9 cellular contexts compared by ENCODE assay signal in genomic region chr11:3880724-3881123, GRCh38. TPM values are rescaled to one million over a fixed set of nuclear protein-coding genes. Genes with fewer than 3 reads are reported as not detected.
DNase-seq lines count a peak whose midpoint lies in the region; ATAC-seq, FAIRE-seq and TF ChIP-seq lines count a peak whose summit lies in the region.
"Had no signal": no experiment of that assay in that cellular context is flagged by ENCODE, and none has a peak within 500 bp of the region (broad histone marks: within the 10 kb centered on the region; RNA-seq: fewer than 3 reads in every experiment).

No MANE protein-coding gene starts in this region.

- H3K4me1 ChIP-seq in CD4-positive, CD25-positive, alpha-beta regulatory T cell (ENCODE audit: control insufficient read depth, insufficient read depth, low read length, poor library complexity, severe bottlenecking), result peaks cover 51% of the 10 kb centered on the region
- H3K4me1 ChIP-seq in HepG2 (ENCODE audit: insufficient read depth, low read length), result peaks cover 59% of the 10 kb centered on the region

- no peak for TF ChIP-seq POLR2A in HepG2 (IDR thresholded peaks at IDR 0.05; ENCODE audit: insufficient read depth in 1 of 2, low read depth in 2 of 2, low read length in 2 of 2)

- H3K4me3 Mint-ChIP-seq in CD4-positive, CD25-positive, alpha-beta regulatory T cell, result peak overlapping the region; percentile 7 to 45 (median 27)
- peak overlapping the region; percentile 75 for H3K4me3 Mint-ChIP-seq in T-helper 17 cell

- no peak for TF ChIP-seq CTCF in HepG2 (CRISPR knock-in tag; IDR thresholded peaks at IDR 0.05)

- H3K27me3 ChIP-seq in CD4-positive, CD25-positive, alpha-beta regulatory T cell (ENCODE audit: control insufficient read depth, insufficient read depth, low read length), result no peaks in the 10 kb centered on the region
- no peaks in the 10 kb centered on the region for H3K27me3 ChIP-seq in HepG2 (ENCODE audit: control insufficient read depth in 1 of 2, insufficient read depth in 2 of 2, low read length in 2 of 2)

- no peaks in the 10 kb centered on the region for H3K36me3 ChIP-seq in CD4-positive, CD25-positive, alpha-beta regulatory T cell (ENCODE audit: control insufficient read depth, insufficient read depth, low read length)
- no peaks in the 10 kb centered on the region for H3K36me3 ChIP-seq in HepG2 (replicated peaks in 1 of 2; ENCODE audit: control insufficient read depth in 1 of 2, insufficient read depth in 2 of 2, low read length in 2 of 2)

- H2AFZ ChIP-seq in HepG2 (ENCODE audit: low read length), result no peak overlapping the region

- peak overlapping the region; percentile 50 for H3K9ac ChIP-seq in HepG2 (ENCODE audit: insufficient read depth, low read depth, low read length)

- POLR2A ChIA-PET in HepG2 (lab: Yijun Ruan, JAX), result interaction anchor here (0.7 to 2.0 kb wide), 7 partner anchors 10 to 79 kb away, joined by 3 to 20 read pairs (median 3); partner anchors contain the start of gene STIM1

- H4K20me1 ChIP-seq in HepG2 (ENCODE audit: insufficient read depth, low read length), result no peaks in the 10 kb centered on the region

- H3K27me3 Mint-ChIP-seq in CD4-positive, CD25-positive, alpha-beta regulatory T cell, result no peaks in the 10 kb centered on the region
- H3K27me3 Mint-ChIP-seq in T-helper 17 cell, result no peaks in the 10 kb centered on the region

- H3K4me1 Mint-ChIP-seq in CD4-positive, CD25-positive, alpha-beta regulatory T cell, result peaks cover 49 to 88% (median 74%) of the 10 kb centered on the region in 4 donors
- peaks cover 66% of the 10 kb centered on the region for H3K4me1 Mint-ChIP-seq in T-helper 17 cell

- H3K27ac Mint-ChIP-seq in CD4-positive, CD25-positive, alpha-beta regulatory T cell, result peak overlapping the region; percentile 82 to 88 (median 85)
- peak overlapping the region; percentile 97 for H3K27ac Mint-ChIP-seq in T-helper 17 cell

- WGBS in HepG2 (ENCODE audit: low lambda C conversion rate), result 21% methylated on average over 3 of the region's 3 CpGs

- peak overlapping the region; percentile 67 for H3K27ac ChIP-seq in CD4-positive, CD25-positive, alpha-beta regulatory T cell (ENCODE audit: insufficient read depth, low read length, poor library complexity, severe bottlenecking)
- H3K27ac ChIP-seq in HepG2 (ENCODE audit: extremely low read length, insufficient read depth, low read length), result peak overlapping the region; percentile 78

- no peak for FAIRE-seq in HepG2 (lab: Jason Lieb, UNC)

- no peaks in the 10 kb centered on the region for H3K9me3 ChIP-seq in CD4-positive, CD25-positive, alpha-beta regulatory T cell (ENCODE audit: control insufficient read depth in 2 of 2, low read length in 2 of 2)
- no peaks in the 10 kb centered on the region for H3K9me3 ChIP-seq in T-helper 17 cell (ENCODE audit: control insufficient read depth, low read length, poor library complexity, severe bottlenecking)
- H3K9me3 ChIP-seq in HepG2 (ENCODE audit: low read length), result no peaks in the 10 kb centered on the region

- CTCF ChIA-PET in HepG2 (lab: Yijun Ruan, JAX; ENCODE audit: low intra/inter-chr PET ratio, low total read pairs), result no interaction called here

- H3K9me3 Mint-ChIP-seq in CD4-positive, CD25-positive, alpha-beta regulatory T cell, result no peaks in the 10 kb centered on the region

- no peak overlapping the region for H3K4me3 ChIP-seq in CD4-positive, CD25-positive, alpha-beta regulatory T cell (ENCODE audit: low read depth, low read length)
- H3K4me3 ChIP-seq in HepG2 (replicated peaks in 1 of 3; ENCODE audit: insufficient read depth in 1 of 3, low read depth in 2 of 3, low read length in 3 of 3), result peak overlapping the region; percentile 41 to 49 (median 47); a peak in 5 of 6 replicates
- H3K4me3 ChIP-seq: lung had no signal

- TF ChIP-seq EP300 in HepG2 (IDR thresholded peaks at IDR 0.05; ENCODE audit: low read depth in 2 of 2, low read length in 2 of 2), result no peak
- TF ChIP-seq EP300 in HepG2 (CRISPR knock-in tag; IDR thresholded peaks at IDR 0.05; ENCODE audit: borderline replicate concordance), result no peak

- no TSS peak for BruUV-seq in HepG2 (replicated peaks; lab: Mats Ljungman, UMichigan)

- DNase-seq in CD4-positive, CD25-positive, alpha-beta regulatory T cell, result no peak
- DNase-seq in T-helper 17 cell, result no peak
- DNase-seq in HepG2 (ENCODE audit: low spot score), result peak; percentile 65
- no peak for DNase-seq in hepatic stellate cell (ENCODE audit: low spot score)
- no peak for DNase-seq in hippocampal formation (lab: John Stamatoyannopoulos, UW)
- DNase-seq in T1000 (lab: John Stamatoyannopoulos, UW), result no peak

- intact Hi-C loops in HepG2 (cut with micrococcal nuclease; ENCODE audit: unreplicated experiment), result loop anchor here (1.0 kb wide), 1 partner anchor 25 kb away; the partner anchor contains the start of gene STIM1

- no peak for TF ChIP-seq RAD21 in HepG2 (CRISPR knock-in tag; IDR thresholded peaks at IDR 0.05)

- ATAC-seq in CD4-positive, CD25-positive, alpha-beta regulatory T cell (ENCODE audit: low read depth in 2 of 2), result no peak
- peak; percentile 44 for ATAC-seq in GM21447 (IDR thresholded peaks at IDR 0.05; ENCODE audit: unreplicated experiment)
- peak; percentile 30 for ATAC-seq in T-helper 17 cell
- ATAC-seq in HepG2, result peak; percentile 54
- ATAC-seq in HG02571 (IDR thresholded peaks at IDR 0.05; ENCODE audit: unreplicated experiment), result no peak

- H3K4me2 ChIP-seq in HepG2 (ENCODE audit: low read depth, low read length), result peak overlapping the region; percentile 83

- H3K79me2 ChIP-seq in HepG2 (ENCODE audit: insufficient read depth, low read length), result peaks cover 72% of the 10 kb centered on the region

- in situ Hi-C loops in HepG2 (cut with HindIII; ENCODE audit: extremely low pct_ligation_motif_present, low pct_unique_long_range_greater_than_20kb), result no loop called here

- no peaks in the 10 kb centered on the region for H3K36me3 Mint-ChIP-seq in CD4-positive, CD25-positive, alpha-beta regulatory T cell
- no peaks in the 10 kb centered on the region for H3K36me3 Mint-ChIP-seq in T-helper 17 cell (ENCODE audit: low read depth)

RNA-seq across cellular contexts. Expression of gene STIM1, which starts 25.3 kb away (rescaled TPM):
- total RNA-seq in CD4-positive, CD25-positive, alpha-beta regulatory T cell, result 134 TPM
- 10 to 100 TPM; 25.7 to 30.6 (median 29.7) TPM for polyA plus RNA-seq in CD4-positive, CD25-positive, alpha-beta regulatory T cell
- total RNA-seq in T-helper 17 cell (100 to 1,000 TPM; 115 to 125 TPM), HepG2 (2016; rRNA removed; fragmentation: Illumina TruSeq; extraction: Trizol) (16.3 and 19.2 TPM in 2 replicates)
- 4.1 and 5.8 TPM in 2 replicates for total RNA-seq in HepG2 (2016; cell fraction: cytosol; rRNA removed; fragmentation: Illumina TruSeq; extraction: Trizol; ENCODE audit: low read depth)
- total RNA-seq in HepG2 (2016; cell fraction: insoluble cytoplasmic fraction; rRNA removed; fragmentation: Illumina TruSeq; extraction: Trizol), result 10.3 and 20.0 TPM in 2 replicates
- total RNA-seq in HepG2 (2016; cell fraction: membrane; rRNA removed; fragmentation: Illumina TruSeq; extraction: Trizol), result 9.1 and 11.2 TPM in 2 replicates
- 32.4 and 32.5 TPM in 2 replicates for total RNA-seq in HepG2 (2016; cell fraction: nucleus; rRNA removed; fragmentation: Illumina TruSeq; extraction: Trizol)
- polyA plus RNA-seq in HepG2 (2011; rRNA removed), result 28.5 and 33.3 TPM in 2 replicates
- polyA plus RNA-seq in HepG2 (2011; cell fraction: cytosol; rRNA removed), result 25.0 and 31.9 TPM in 2 replicates
- polyA plus RNA-seq in HepG2 (2011; cell fraction: nucleus; rRNA removed), result 53.3 and 57.1 TPM in 2 replicates
- 41.4 and 42.4 TPM in 2 replicates for polyA plus RNA-seq in HepG2 (2012)
- 2.6 TPM in 2 replicates for polyA plus RNA-seq in HepG2 (2016; cell fraction: cytosol; fragmentation: Illumina TruSeq; extraction: Trizol; ENCODE audit: low read depth)
- 10.3 and 12.6 TPM in 2 replicates for polyA plus RNA-seq in HepG2 (2016; cell fraction: insoluble cytoplasmic fraction; fragmentation: Illumina TruSeq; extraction: Trizol; ENCODE audit: low read depth)
- 7.0 and 7.4 TPM in 2 replicates for polyA plus RNA-seq in HepG2 (2016; cell fraction: membrane; fragmentation: Illumina TruSeq; extraction: Trizol; ENCODE audit: low read depth)
- polyA plus RNA-seq in HepG2 (2016; cell fraction: nucleus; fragmentation: Illumina TruSeq; extraction: Trizol; ENCODE audit: insufficient read depth, low read depth), result 37.7 and 37.8 TPM in 2 replicates
- 46.4 and 107 TPM in 2 replicates for polyA minus RNA-seq in HepG2 (2011; rRNA and poly(A)+ RNA removed; ENCODE audit: low replicate concordance)
- 35.8 and 57.5 TPM in 2 replicates for polyA minus RNA-seq in HepG2 (2011; cell fraction: cytosol; rRNA and poly(A)+ RNA removed)
- polyA minus RNA-seq in HepG2 (2011; cell fraction: nucleus; rRNA and poly(A)+ RNA removed), result 43.4 and 64.5 TPM in 2 replicates

RNA-seq across cellular contexts. Expression of gene RHOG, which starts 40.0 kb away (rescaled TPM):
- total RNA-seq in CD4-positive, CD25-positive, alpha-beta regulatory T cell, result 173 TPM
- 100 to 1,000 TPM; 222 to 276 (median 240) TPM for polyA plus RNA-seq in CD4-positive, CD25-positive, alpha-beta regulatory T cell
- total RNA-seq in T-helper 17 cell (100 to 1,000 TPM; 114 to 123 TPM), HepG2 (2016; rRNA removed; fragmentation: Illumina TruSeq; extraction: Trizol) (7.7 TPM in 2 replicates)
- total RNA-seq in HepG2 (2016; cell fraction: cytosol; rRNA removed; fragmentation: Illumina TruSeq; extraction: Trizol; ENCODE audit: low read depth), result 2.6 and 3.6 TPM in 2 replicates
- 5.8 and 6.8 TPM in 2 replicates for total RNA-seq in HepG2 (2016; cell fraction: insoluble cytoplasmic fraction; rRNA removed; fragmentation: Illumina TruSeq; extraction: Trizol)
- 5.8 and 7.4 TPM in 2 replicates for total RNA-seq in HepG2 (2016; cell fraction: membrane; rRNA removed; fragmentation: Illumina TruSeq; extraction: Trizol)
- 5.9 and 6.2 TPM in 2 replicates for total RNA-seq in HepG2 (2016; cell fraction: nucleus; rRNA removed; fragmentation: Illumina TruSeq; extraction: Trizol)
- polyA plus RNA-seq in HepG2 (2011; rRNA removed), result 23.4 and 27.1 TPM in 2 replicates
- 28.2 and 39.4 TPM in 2 replicates for polyA plus RNA-seq in HepG2 (2011; cell fraction: cytosol; rRNA removed)
- polyA plus RNA-seq in HepG2 (2011; cell fraction: nucleus; rRNA removed), result 16.2 and 18.8 TPM in 2 replicates
- polyA plus RNA-seq in HepG2 (2012), result 15.8 and 27.4 TPM in 2 replicates
- polyA plus RNA-seq in HepG2 (2016; cell fraction: cytosol; fragmentation: Illumina TruSeq; extraction: Trizol; ENCODE audit: low read depth), result 9.6 and 10.7 TPM in 2 replicates
- 21.0 and 25.0 TPM in 2 replicates for polyA plus RNA-seq in HepG2 (2016; cell fraction: insoluble cytoplasmic fraction; fragmentation: Illumina TruSeq; extraction: Trizol; ENCODE audit: low read depth)
- 18.5 and 19.3 TPM in 2 replicates for polyA plus RNA-seq in HepG2 (2016; cell fraction: membrane; fragmentation: Illumina TruSeq; extraction: Trizol; ENCODE audit: low read depth)
- 22.3 and 26.4 TPM in 2 replicates for polyA plus RNA-seq in HepG2 (2016; cell fraction: nucleus; fragmentation: Illumina TruSeq; extraction: Trizol; ENCODE audit: insufficient read depth, low read depth)
- polyA minus RNA-seq in HepG2 (2011; rRNA and poly(A)+ RNA removed; ENCODE audit: low replicate concordance), result 83.5 and 114 TPM in 2 replicates
- 21.8 and 27.6 TPM in 2 replicates for polyA minus RNA-seq in HepG2 (2011; cell fraction: cytosol; rRNA and poly(A)+ RNA removed)
- polyA minus RNA-seq in HepG2 (2011; cell fraction: nucleus; rRNA and poly(A)+ RNA removed), result 11.5 and 17.4 TPM in 2 replicates

Comparison
In these comparisons a context has a peak if more than half of its experiments do, and no peak if none do; other contexts are left out.
1. ATAC-seq: peak in GM21447 (single experiment), T-helper 17 cell (single experiment) and HepG2 (single experiment); none in CD4-positive, CD25-positive, alpha-beta regulatory T cell (0 of 2) and HG02571 (single experiment).
2. RNA of gene RHOG, which starts 40.0 kb away (total RNA-seq): 173 TPM in CD4-positive, CD25-positive, alpha-beta regulatory T cell (single experiment) and 114 to 123 TPM in T-helper 17 cell; 2.6 to 7.7 TPM in HepG2; every median in the first group is over 10 times any median in the second.